Comparison of ENCODE assay signal across 1 cellular context in the genomic region with DNA sequence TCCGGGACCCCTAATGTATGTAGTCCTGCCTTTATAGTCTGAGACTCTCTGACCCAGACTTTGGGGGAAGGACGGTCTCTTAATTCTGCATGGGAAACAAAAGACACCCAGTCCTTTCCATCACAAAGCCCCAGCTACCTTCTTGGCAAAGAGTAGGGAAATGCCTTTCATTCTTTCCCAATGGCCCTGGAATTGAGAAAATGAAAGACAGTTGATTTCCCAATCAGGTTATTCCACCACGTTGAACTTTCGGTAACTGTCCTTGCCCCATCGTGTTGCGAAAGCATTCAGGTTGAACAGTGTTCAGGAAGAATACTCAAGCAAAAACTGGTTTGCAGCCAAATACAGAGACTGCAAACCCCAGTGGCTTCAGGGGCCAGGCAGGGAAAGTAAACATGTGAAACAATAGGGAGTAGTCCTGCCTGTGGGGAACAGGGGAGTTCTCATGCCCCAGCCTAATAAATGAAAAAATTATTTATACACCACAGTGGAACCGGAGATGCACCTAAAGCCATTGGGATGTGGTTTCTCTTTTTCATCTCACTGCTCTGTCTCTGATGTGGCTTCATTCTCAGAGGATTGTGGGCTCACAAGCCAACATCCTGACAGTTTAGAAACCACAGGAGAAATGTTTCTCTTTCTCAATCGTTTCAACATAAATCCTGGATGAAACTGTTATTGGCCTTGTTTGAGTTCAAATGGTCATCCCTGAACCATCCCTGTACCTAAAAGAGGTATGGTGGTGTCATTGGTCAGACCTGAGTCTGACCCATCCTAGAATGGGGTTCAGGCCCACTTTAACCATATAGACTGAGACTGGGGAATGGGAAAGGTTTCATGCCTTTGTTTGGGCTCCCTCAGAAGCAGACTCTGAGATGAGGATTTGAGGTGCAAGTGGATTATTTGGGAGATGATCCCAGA.
A peak's percentile ranks its signal among the peaks of the same experiment; 100 is the strongest.
TF ChIP-seq lines count a peak whose summit lies in the region.

No MANE protein-coding gene starts in this region.

TF ChIP-seq in HepG2, 621 proteins besides CTCF, POLR2A, EP300 and RAD21 (continued from another document and continues in another):
- TF ChIP-seq, protein P1, sequence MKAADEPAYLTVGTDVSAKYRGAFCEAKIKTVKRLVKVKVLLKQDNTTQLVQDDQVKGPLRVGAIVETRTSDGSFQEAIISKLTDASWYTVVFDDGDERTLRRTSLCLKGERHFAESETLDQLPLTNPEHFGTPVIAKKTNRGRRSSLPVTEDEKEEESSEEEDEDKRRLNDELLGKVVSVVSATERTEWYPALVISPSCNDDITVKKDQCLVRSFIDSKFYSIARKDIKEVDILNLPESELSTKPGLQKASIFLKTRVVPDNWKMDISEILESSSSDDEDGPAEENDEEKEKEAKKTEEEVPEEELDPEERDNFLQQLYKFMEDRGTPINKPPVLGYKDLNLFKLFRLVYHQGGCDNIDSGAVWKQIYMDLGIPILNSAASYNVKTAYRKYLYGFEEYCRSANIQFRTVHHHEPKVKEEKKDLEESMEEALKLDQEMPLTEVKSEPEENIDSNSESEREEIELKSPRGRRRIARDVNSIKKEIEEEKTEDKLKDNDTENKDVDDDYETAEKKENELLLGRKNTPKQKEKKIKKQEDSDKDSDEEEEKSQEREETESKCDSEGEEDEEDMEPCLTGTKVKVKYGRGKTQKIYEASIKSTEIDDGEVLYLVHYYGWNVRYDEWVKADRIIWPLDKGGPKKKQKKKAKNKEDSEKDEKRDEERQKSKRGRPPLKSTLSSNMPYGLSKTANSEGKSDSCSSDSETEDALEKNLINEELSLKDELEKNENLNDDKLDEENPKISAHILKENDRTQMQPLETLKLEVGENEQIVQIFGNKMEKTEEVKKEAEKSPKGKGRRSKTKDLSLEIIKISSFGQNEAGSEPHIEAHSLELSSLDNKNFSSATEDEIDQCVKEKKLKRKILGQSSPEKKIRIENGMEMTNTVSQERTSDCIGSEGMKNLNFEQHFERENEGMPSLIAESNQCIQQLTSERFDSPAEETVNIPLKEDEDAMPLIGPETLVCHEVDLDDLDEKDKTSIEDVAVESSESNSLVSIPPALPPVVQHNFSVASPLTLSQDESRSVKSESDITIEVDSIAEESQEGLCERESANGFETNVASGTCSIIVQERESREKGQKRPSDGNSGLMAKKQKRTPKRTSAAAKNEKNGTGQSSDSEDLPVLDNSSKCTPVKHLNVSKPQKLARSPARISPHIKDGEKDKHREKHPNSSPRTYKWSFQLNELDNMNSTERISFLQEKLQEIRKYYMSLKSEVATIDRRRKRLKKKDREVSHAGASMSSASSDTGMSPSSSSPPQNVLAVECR (CRISPR knock-in tag; IDR thresholded peaks at IDR 0.05; ENCODE audit: borderline replicate concordance) = peak; percentile 93; the same call in 1 of the 2 replicates
- TF ChIP-seq, protein P2, sequence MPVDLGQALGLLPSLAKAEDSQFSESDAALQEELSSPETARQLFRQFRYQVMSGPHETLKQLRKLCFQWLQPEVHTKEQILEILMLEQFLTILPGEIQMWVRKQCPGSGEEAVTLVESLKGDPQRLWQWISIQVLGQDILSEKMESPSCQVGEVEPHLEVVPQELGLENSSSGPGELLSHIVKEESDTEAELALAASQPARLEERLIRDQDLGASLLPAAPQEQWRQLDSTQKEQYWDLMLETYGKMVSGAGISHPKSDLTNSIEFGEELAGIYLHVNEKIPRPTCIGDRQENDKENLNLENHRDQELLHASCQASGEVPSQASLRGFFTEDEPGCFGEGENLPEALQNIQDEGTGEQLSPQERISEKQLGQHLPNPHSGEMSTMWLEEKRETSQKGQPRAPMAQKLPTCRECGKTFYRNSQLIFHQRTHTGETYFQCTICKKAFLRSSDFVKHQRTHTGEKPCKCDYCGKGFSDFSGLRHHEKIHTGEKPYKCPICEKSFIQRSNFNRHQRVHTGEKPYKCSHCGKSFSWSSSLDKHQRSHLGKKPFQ (CRISPR knock-in tag; IDR thresholded peaks at IDR 0.05; ENCODE audit: insufficient replicate concordance) = peak; percentile 91
- TF ChIP-seq ETV6 (CRISPR knock-in tag; conservative IDR thresholded peaks at IDR 0.05) (peak; percentile 98), MYNN (CRISPR knock-in tag; IDR thresholded peaks at IDR 0.05; ENCODE audit: low read depth) (peak; percentile 77; the same call in 1 of the 2 replicates), TOPORS (CRISPR knock-in tag; IDR thresholded peaks at IDR 0.05) (peak; percentile 71; the same call in 1 of the 2 replicates), ZNF12 (CRISPR knock-in tag; IDR thresholded peaks at IDR 0.05) (peak; percentile 94), ZNF607 (CRISPR knock-in tag; IDR thresholded peaks at IDR 0.05; ENCODE audit: borderline replicate concordance) (peak; percentile 95), ZNF564 (CRISPR knock-in tag; IDR thresholded peaks at IDR 0.05) (peak; percentile 97), ZNF253 (CRISPR knock-in tag; IDR thresholded peaks at IDR 0.05; ENCODE audit: borderline replicate concordance) (no peak), ZNF615 (CRISPR knock-in tag; IDR thresholded peaks at IDR 0.05; ENCODE audit: borderline replicate concordance) (peak; percentile 97), SP4 (CRISPR knock-in tag; IDR thresholded peaks at IDR 0.05) (peak; percentile 88; the same call in 1 of the 2 replicates), GFI1 (CRISPR knock-in tag; IDR thresholded peaks at IDR 0.05; ENCODE audit: borderline replicate concordance) (peak; percentile 96), RARA (CRISPR knock-in tag; IDR thresholded peaks at IDR 0.05) (peak; percentile 99), ZNF570 (CRISPR knock-in tag; IDR thresholded peaks at IDR 0.05; ENCODE audit: borderline replicate concordance) (no peak), GABPB1 (CRISPR knock-in tag; IDR thresholded peaks at IDR 0.05) (peak; percentile 69; the same call in 1 of the 2 replicates), ZKSCAN1 (IDR thresholded peaks at IDR 0.05; ENCODE audit: low read length) (no peak), ZNF720 (CRISPR knock-in tag; IDR thresholded peaks at IDR 0.05) (0 out of 2 replicates have a peak, but pooled peaks have one; percentile 53), NR3C1 (CRISPR knock-in tag; IDR thresholded peaks at IDR 0.05) (no peak), CREM (IDR thresholded peaks at IDR 0.05) (peak; percentile 96), CREM (CRISPR knock-in tag; IDR thresholded peaks at IDR 0.05) (peak; percentile 19; the same call in 1 of the 2 replicates), JUND (CRISPR knock-in tag; IDR thresholded peaks at IDR 0.05) (peak; percentile 90; the same call in 1 of the 2 replicates), ZNF629 (CRISPR knock-in tag; conservative IDR thresholded peaks at IDR 0.05) (peak; percentile 73), ZNF788 (CRISPR knock-in tag; IDR thresholded peaks at IDR 0.05; ENCODE audit: borderline replicate concordance) (peak; percentile 100), KDM6A (CRISPR knock-in tag; IDR thresholded peaks at IDR 0.05; ENCODE audit: low read depth) (peak; percentile 99)
- TF ChIP-seq, protein P3, sequence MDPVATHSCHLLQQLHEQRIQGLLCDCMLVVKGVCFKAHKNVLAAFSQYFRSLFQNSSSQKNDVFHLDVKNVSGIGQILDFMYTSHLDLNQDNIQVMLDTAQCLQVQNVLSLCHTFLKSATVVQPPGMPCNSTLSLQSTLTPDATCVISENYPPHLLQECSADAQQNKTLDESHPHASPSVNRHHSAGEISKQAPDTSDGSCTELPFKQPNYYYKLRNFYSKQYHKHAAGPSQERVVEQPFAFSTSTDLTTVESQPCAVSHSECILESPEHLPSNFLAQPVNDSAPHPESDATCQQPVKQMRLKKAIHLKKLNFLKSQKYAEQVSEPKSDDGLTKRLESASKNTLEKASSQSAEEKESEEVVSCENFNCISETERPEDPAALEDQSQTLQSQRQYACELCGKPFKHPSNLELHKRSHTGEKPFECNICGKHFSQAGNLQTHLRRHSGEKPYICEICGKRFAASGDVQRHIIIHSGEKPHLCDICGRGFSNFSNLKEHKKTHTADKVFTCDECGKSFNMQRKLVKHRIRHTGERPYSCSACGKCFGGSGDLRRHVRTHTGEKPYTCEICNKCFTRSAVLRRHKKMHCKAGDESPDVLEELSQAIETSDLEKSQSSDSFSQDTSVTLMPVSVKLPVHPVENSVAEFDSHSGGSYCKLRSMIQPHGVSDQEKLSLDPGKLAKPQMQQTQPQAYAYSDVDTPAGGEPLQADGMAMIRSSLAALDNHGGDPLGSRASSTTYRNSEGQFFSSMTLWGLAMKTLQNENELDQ (CRISPR knock-in tag; IDR thresholded peaks at IDR 0.05; ENCODE audit: borderline replicate concordance) = peak; percentile 82; the same call in 1 of the 2 replicates
- TF ChIP-seq, protein P4, sequence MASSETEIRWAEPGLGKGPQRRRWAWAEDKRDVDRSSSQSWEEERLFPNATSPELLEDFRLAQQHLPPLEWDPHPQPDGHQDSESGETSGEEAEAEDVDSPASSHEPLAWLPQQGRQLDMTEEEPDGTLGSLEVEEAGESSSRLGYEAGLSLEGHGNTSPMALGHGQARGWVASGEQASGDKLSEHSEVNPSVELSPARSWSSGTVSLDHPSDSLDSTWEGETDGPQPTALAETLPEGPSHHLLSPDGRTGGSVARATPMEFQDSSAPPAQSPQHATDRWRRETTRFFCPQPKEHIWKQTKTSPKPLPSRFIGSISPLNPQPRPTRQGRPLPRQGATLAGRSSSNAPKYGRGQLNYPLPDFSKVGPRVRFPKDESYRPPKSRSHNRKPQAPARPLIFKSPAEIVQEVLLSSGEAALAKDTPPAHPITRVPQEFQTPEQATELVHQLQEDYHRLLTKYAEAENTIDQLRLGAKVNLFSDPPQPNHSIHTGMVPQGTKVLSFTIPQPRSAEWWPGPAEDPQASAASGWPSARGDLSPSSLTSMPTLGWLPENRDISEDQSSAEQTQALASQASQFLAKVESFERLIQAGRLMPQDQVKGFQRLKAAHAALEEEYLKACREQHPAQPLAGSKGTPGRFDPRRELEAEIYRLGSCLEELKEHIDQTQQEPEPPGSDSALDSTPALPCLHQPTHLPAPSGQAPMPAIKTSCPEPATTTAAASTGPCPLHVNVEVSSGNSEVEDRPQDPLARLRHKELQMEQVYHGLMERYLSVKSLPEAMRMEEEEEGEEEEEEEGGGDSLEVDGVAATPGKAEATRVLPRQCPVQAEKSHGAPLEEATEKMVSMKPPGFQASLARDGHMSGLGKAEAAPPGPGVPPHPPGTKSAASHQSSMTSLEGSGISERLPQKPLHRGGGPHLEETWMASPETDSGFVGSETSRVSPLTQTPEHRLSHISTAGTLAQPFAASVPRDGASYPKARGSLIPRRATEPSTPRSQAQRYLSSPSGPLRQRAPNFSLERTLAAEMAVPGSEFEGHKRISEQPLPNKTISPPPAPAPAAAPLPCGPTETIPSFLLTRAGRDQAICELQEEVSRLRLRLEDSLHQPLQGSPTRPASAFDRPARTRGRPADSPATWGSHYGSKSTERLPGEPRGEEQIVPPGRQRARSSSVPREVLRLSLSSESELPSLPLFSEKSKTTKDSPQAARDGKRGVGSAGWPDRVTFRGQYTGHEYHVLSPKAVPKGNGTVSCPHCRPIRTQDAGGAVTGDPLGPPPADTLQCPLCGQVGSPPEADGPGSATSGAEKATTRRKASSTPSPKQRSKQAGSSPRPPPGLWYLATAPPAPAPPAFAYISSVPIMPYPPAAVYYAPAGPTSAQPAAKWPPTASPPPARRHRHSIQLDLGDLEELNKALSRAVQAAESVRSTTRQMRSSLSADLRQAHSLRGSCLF (CRISPR knock-in tag; IDR thresholded peaks at IDR 0.05; ENCODE audit: borderline replicate concordance) = no peak
- TF ChIP-seq, protein P5, sequence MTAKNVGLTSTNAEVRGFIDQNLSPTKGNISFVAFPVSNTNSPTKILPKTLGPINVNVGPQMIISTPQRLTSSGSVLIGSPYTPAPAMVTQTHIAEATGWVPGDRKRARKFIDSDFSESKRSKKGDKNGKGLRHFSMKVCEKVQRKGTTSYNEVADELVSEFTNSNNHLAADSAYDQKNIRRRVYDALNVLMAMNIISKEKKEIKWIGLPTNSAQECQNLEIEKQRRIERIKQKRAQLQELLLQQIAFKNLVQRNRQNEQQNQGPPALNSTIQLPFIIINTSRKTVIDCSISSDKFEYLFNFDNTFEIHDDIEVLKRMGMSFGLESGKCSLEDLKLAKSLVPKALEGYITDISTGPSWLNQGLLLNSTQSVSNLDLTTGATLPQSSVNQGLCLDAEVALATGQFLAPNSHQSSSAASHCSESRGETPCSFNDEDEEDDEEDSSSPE (CRISPR knock-in tag; IDR thresholded peaks at IDR 0.05) = peak; percentile 88; the same call in 1 of the 2 replicates
- TF ChIP-seq, protein P6, sequence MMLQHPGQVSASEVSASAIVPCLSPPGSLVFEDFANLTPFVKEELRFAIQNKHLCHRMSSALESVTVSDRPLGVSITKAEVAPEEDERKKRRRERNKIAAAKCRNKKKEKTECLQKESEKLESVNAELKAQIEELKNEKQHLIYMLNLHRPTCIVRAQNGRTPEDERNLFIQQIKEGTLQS (CRISPR knock-in tag; IDR thresholded peaks at IDR 0.05) = peak; percentile 88
- TF ChIP-seq, protein P7, sequence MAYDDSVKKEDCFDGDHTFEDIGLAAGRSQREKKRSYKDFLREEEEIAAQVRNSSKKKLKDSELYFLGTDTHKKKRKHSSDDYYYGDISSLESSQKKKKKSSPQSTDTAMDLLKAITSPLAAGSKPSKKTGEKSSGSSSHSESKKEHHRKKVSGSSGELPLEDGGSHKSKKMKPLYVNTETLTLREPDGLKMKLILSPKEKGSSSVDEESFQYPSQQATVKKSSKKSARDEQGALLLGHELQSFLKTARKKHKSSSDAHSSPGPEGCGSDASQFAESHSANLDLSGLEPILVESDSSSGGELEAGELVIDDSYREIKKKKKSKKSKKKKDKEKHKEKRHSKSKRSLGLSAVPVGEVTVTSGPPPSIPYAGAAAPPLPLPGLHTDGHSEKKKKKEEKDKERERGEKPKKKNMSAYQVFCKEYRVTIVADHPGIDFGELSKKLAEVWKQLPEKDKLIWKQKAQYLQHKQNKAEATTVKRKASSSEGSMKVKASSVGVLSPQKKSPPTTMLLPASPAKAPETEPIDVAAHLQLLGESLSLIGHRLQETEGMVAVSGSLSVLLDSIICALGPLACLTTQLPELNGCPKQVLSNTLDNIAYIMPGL (CRISPR knock-in tag; IDR thresholded peaks at IDR 0.05; ENCODE audit: borderline replicate concordance in 1 of 2, low read depth in 1 of 2) = peak; percentile 78 to 83; a peak in 3 of 4 replicates
- TF ChIP-seq, protein P8, sequence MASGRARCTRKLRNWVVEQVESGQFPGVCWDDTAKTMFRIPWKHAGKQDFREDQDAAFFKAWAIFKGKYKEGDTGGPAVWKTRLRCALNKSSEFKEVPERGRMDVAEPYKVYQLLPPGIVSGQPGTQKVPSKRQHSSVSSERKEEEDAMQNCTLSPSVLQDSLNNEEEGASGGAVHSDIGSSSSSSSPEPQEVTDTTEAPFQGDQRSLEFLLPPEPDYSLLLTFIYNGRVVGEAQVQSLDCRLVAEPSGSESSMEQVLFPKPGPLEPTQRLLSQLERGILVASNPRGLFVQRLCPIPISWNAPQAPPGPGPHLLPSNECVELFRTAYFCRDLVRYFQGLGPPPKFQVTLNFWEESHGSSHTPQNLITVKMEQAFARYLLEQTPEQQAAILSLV (CRISPR knock-in tag; IDR thresholded peaks at IDR 0.05; ENCODE audit: borderline replicate concordance) = no peak; the same call in 1 of the 2 replicates
- TF ChIP-seq, protein P9, sequence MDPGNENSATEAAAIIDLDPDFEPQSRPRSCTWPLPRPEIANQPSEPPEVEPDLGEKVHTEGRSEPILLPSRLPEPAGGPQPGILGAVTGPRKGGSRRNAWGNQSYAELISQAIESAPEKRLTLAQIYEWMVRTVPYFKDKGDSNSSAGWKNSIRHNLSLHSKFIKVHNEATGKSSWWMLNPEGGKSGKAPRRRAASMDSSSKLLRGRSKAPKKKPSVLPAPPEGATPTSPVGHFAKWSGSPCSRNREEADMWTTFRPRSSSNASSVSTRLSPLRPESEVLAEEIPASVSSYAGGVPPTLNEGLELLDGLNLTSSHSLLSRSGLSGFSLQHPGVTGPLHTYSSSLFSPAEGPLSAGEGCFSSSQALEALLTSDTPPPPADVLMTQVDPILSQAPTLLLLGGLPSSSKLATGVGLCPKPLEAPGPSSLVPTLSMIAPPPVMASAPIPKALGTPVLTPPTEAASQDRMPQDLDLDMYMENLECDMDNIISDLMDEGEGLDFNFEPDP (CRISPR knock-in tag; conservative IDR thresholded peaks at IDR 0.05) = no peak
